In genomic region chr3:161413127-161413854, GRCh38 we compare ENCODE assay signal across 10 cellular contexts. TPM values are rescaled to one million over a fixed set of nuclear protein-coding genes. Genes with fewer than 3 reads are reported as not detected.
DNase-seq lines count a peak whose midpoint lies in the region; ATAC-seq and TF ChIP-seq lines count a peak whose summit lies in the region.
"Had no signal": no experiment of that assay in that cellular context is flagged by ENCODE, and none has a peak within 500 bp of the region (broad histone marks: within the 10 kb centered on the region; RNA-seq: fewer than 3 reads in every experiment).

No MANE protein-coding gene starts in this region.

- TF ChIP-seq CTCF in cardiac fibroblast (IDR thresholded peaks at IDR 0.05; ENCODE audit: low read depth, low read length) (no peak), neural cell (IDR thresholded peaks at IDR 0.05; ENCODE audit: poor library complexity, severe bottlenecking) (peak; percentile 40), mesothelial cell of epicardium (IDR thresholded peaks at IDR 0.05; ENCODE audit: unreplicated experiment) (no peak), HFFc6 (IDR thresholded peaks at IDR 0.05) (no peak)

- TF ChIP-seq EP300 in neural cell (conservative IDR thresholded peaks at IDR 0.05; ENCODE audit: poor library complexity, severe bottlenecking) = no peak

- H3K36me3 Mint-ChIP-seq in mesothelial cell of epicardium (peaks cover 5% of the 10 kb centered on the region), HFFc6 (ENCODE audit: low read depth) (no peaks in the 10 kb centered on the region)

- DNase-seq in cardiac fibroblast (ENCODE audit: low read depth in 2 of 2) (peak; percentile 62 to 82), mesothelial cell of epicardium (ENCODE audit: low spot score in 2 of 2, unreplicated experiment in 2 of 2) (no peak), HFFc6 (no peak)
- no peak for DNase-seq in activated CD4-positive, alpha-beta T cell treated with anti-CD3 and anti-CD28 coated beads, Interleukin-2, amount 50 U/mL, for 48 hours
- DNase-seq: activated naive CD4-positive, alpha-beta T cell treated with Interleukin-2 at 50 U/mL for 16 hours; DMS79 had no signal

- H3K27me3 Mint-ChIP-seq in mesothelial cell of epicardium (ENCODE audit: low read depth) (no peaks in the 10 kb centered on the region), HFFc6 (ENCODE audit: insufficient read depth) (no peaks in the 10 kb centered on the region; the same call in 1 of the 2 replicates)

- H3K36me3 ChIP-seq in neural cell (ENCODE audit: insufficient read depth, low read length) = no peaks in the 10 kb centered on the region

- H3K9ac ChIP-seq in neural cell (ENCODE audit: low read length) = no peak overlapping the region

- H3K4me3 Mint-ChIP-seq in mesothelial cell of epicardium (no peak overlapping the region), HFFc6 (no peak overlapping the region)

- no peak overlapping the region for H2AFZ ChIP-seq in neural cell (ENCODE audit: low read depth, low read length)

- no peaks in the 10 kb centered on the region for H3F3A ChIP-seq in neural cell (ENCODE audit: insufficient read depth, low read length, poor library complexity, severe bottlenecking)

- no peaks in the 10 kb centered on the region for H3K79me2 ChIP-seq in neural cell (replicated peaks; ENCODE audit: insufficient read depth, low read length)

- no peaks in the 10 kb centered on the region for H3K27me3 ChIP-seq in neural cell (ENCODE audit: insufficient read depth, low read depth, low read length)

- H3K9me2 ChIP-seq in neural cell (ENCODE audit: insufficient read depth, low read length) = no peaks in the 10 kb centered on the region

- H3K9me3 ChIP-seq in neural cell (ENCODE audit: low read length) = no peaks in the 10 kb centered on the region

- H3K27ac ChIP-seq in neural cell (ENCODE audit: low read length) = no peak overlapping the region

- peak; percentile 35 for TF ChIP-seq RAD21 in neural cell (conservative IDR thresholded peaks at IDR 0.05)

- H3K27ac Mint-ChIP-seq in mesothelial cell of epicardium (no peak overlapping the region), HFFc6 (no peak overlapping the region)

- peaks cover 25% of the 10 kb centered on the region for H3K4me1 Mint-ChIP-seq in mesothelial cell of epicardium
- H3K4me1 Mint-ChIP-seq in HFFc6 (ENCODE audit: low read depth) = peaks cover 52% of the 10 kb centered on the region

- peaks cover 11% of the 10 kb centered on the region for H3K9me3 Mint-ChIP-seq in mesothelial cell of epicardium
- no peaks in the 10 kb centered on the region for H3K9me3 Mint-ChIP-seq in HFFc6

- no peak overlapping the region for H3K4me2 ChIP-seq in neural cell (ENCODE audit: low read length)

- ATAC-seq in GM18873 (IDR thresholded peaks at IDR 0.05; ENCODE audit: low FRiP score, unreplicated experiment) (peak; percentile 33), HG03280 (IDR thresholded peaks at IDR 0.05; ENCODE audit: unreplicated experiment) (peak; percentile 25), GM18517 (IDR thresholded peaks at IDR 0.05; ENCODE audit: unreplicated experiment) (no peak)

- H3K4me3 ChIP-seq in cardiac fibroblast (replicated peaks in 1 of 2; ENCODE audit: low read depth in 2 of 2, low read length in 2 of 2) = no peak overlapping the region
- no peak overlapping the region for H3K4me3 ChIP-seq in neural cell (ENCODE audit: low read length)

- no peaks in the 10 kb centered on the region for H4K20me1 ChIP-seq in neural cell (ENCODE audit: insufficient read depth)

TF ChIP-seq in neural cell, 6 proteins besides CTCF, POLR2A, EP300 and RAD21:
- TF ChIP-seq MXI1 (conservative IDR thresholded peaks at IDR 0.05; ENCODE audit: poor library complexity, severe bottlenecking) (no peak), POLR2AphosphoS5 (IDR thresholded peaks at IDR 0.05) (peak; percentile 34)

RNA-seq across cellular contexts. Expression of gene SPTSSB, which starts 42.0 kb away (rescaled TPM):
- 0.64 and 0.71 TPM in 2 replicates for polyA plus RNA-seq in neural cell
- polyA minus RNA-seq in neural cell = 1.0 and 2.7 TPM in 2 replicates
- 0.68 to 1.7 TPM (median 0.74 TPM) in 3 replicates for total RNA-seq in mesothelial cell of epicardium
- total RNA-seq in HFFc6 (2021; fragmentation: NEBNext Ultra II Directional; extraction: Animal tissue kit (Norgen Biotek cat#: 25700)) = not detected

Comparison
In these comparisons a context has a peak if more than half of its experiments do, and no peak if none do; other contexts are left out.
1. DNase-seq: peak in cardiac fibroblast (2 of 2); none in mesothelial cell of epicardium (0 of 2), HFFc6 (single experiment) and activated CD4-positive, alpha-beta T cell treated with anti-CD3 and anti-CD28 coated beads, Interleukin-2, amount 50 U/mL, for 48 hours (0 of 2).